In the genomic region with DNA sequence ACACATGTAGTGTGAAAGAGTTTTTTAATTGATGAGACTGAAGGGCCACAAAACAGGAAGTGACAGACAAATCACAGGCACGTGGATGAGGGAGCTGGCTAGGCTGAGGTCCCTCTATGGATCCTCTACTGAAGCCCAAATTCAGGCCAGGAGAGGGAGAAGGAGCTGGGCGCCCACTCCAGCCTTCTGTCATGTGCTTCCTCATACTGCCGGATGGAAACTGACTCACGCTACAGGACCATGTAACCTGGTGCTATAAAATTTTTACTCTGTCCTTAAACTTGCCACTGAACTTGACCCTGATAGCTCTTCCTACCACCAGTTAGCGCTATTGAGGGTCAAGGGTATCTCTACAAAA, we compare ENCODE assay signal across 18 cellular contexts. TPM values are rescaled to one million over a fixed set of nuclear protein-coding genes. Genes with fewer than 3 reads are reported as not detected.
A peak's percentile ranks its signal among the peaks of the same experiment; 100 is the strongest.
DNase-seq lines count a peak whose midpoint lies in the region; ATAC-seq and TF ChIP-seq lines count a peak whose summit lies in the region.
"Had no signal": no experiment of that assay in that cellular context is flagged by ENCODE, and none has a peak within 500 bp of the region (broad histone marks: within the 10 kb centered on the region; RNA-seq: fewer than 3 reads in every experiment).

No MANE protein-coding gene starts in this region.

- intact Hi-C loops in Right ventricle myocardium inferior (cut with DNase I) (loop anchor here (2.0 kb wide), 1 partner anchor 22 kb away; no protein-coding TSS in a partner anchor), Right ventricle myocardium superior (cut with DNase I) (no loop called here), upper lobe of right lung (cut with DNase I) (no loop called here)

- H3K4me3 ChIP-seq in hepatocyte: no peak overlapping the region
- no peak overlapping the region for H3K4me3 ChIP-seq in upper lobe of right lung
- H3K4me3 ChIP-seq in MM.1S (ENCODE audit: low read length): no peak overlapping the region
- H3K4me3 ChIP-seq: ascending aorta, lung, psoas muscle had no signal

- peak overlapping the region; percentile 12 to 72 for H3K27ac Mint-ChIP-seq in T-cell
- H3K27ac Mint-ChIP-seq: IgD-negative memory B cell had no signal

- H3K79me2 ChIP-seq in hepatocyte (peaks cover 9% of the 10 kb centered on the region), MM.1S (ENCODE audit: low read length) (no peaks in the 10 kb centered on the region)

- 81% methylated on average over 5 of the region's 5 CpGs for WGBS in hepatocyte (ENCODE audit: low lambda C conversion rate, missing lambda C conversion rate)

- H3K4me1 ChIP-seq in hepatocyte (ENCODE audit: insufficient read depth) (peaks cover 3% of the 10 kb centered on the region), upper lobe of right lung (peaks cover 8% of the 10 kb centered on the region), MM.1S (ENCODE audit: low read length) (peaks cover 7% of the 10 kb centered on the region)
- H3K4me1 ChIP-seq: ascending aorta had no signal

- TF ChIP-seq CTCF in hepatocyte (IDR thresholded peaks at IDR 0.05; ENCODE audit: poor library complexity) (no peak), upper lobe of right lung (IDR thresholded peaks at IDR 0.05) (no peak), MM.1S (IDR thresholded peaks at IDR 0.05; ENCODE audit: low read length) (no peak)

- H3K27me3 ChIP-seq in hepatocyte (no peaks in the 10 kb centered on the region), upper lobe of right lung (no peaks in the 10 kb centered on the region), MM.1S (replicated peaks; ENCODE audit: insufficient read depth, low read length) (no peaks in the 10 kb centered on the region)
- H3K27me3 ChIP-seq: ascending aorta had no signal

- peaks cover 17% of the 10 kb centered on the region for H3K36me3 Mint-ChIP-seq in T-cell
- H3K36me3 Mint-ChIP-seq: IgD-negative memory B cell had no signal

- POLR2A ChIA-PET in T-cell (lab: Charles Lee): no interaction called here

- peak overlapping the region in 1 of 3 donors; percentile 33 for H3K4me3 Mint-ChIP-seq in T-cell
- H3K4me3 Mint-ChIP-seq: IgD-negative memory B cell had no signal

- no peaks in the 10 kb centered on the region for H3K27me3 Mint-ChIP-seq in T-cell

- peak; percentile 23 for ATAC-seq in Right ventricle myocardium inferior
- ATAC-seq in Right ventricle myocardium superior (ENCODE audit: poor library complexity): no peak
- ATAC-seq in T-cell (replicated peaks in 1 of 4): peak in 3 of 4 experiments; percentile 36 to 57 (median 52)
- ATAC-seq in upper lobe of right lung: peak; percentile 53
- ATAC-seq: psoas muscle had no signal

- H3F3A ChIP-seq in MM.1S (ENCODE audit: insufficient read depth, low read length): no peaks in the 10 kb centered on the region

- H4K20me1 ChIP-seq in hepatocyte (ENCODE audit: insufficient read depth, poor library complexity, severe bottlenecking) (no peaks in the 10 kb centered on the region), MM.1S (ENCODE audit: insufficient read depth, low read length) (no peaks in the 10 kb centered on the region)

- CTCF ChIA-PET in T-cell (lab: Charles Lee): no interaction called here

- H3K9me3 ChIP-seq in hepatocyte (ENCODE audit: low read depth) (no peaks in the 10 kb centered on the region), upper lobe of right lung (no peaks in the 10 kb centered on the region), MM.1S (replicated peaks; ENCODE audit: insufficient read depth, low read length) (no peaks in the 10 kb centered on the region)
- H3K9me3 ChIP-seq: ascending aorta, psoas muscle had no signal

- H3K9me3 Mint-ChIP-seq in T-cell: no peaks in the 10 kb centered on the region

- H3K4me1 Mint-ChIP-seq in T-cell: peaks cover 42 to 44% (median 42%) of the 10 kb centered on the region in 3 donors

- H3K36me3 ChIP-seq in hepatocyte (replicated peaks; ENCODE audit: insufficient read depth, low read depth): no peaks in the 10 kb centered on the region
- no peaks in the 10 kb centered on the region for H3K36me3 ChIP-seq in upper lobe of right lung
- H3K36me3 ChIP-seq in MM.1S (replicated peaks; ENCODE audit: insufficient read depth, low read length): no peaks in the 10 kb centered on the region

- H3K27ac ChIP-seq in hepatocyte (peak overlapping the region; percentile 72), upper lobe of right lung (no peak overlapping the region), MM.1S (ENCODE audit: low read length) (no peak overlapping the region)
- H3K27ac ChIP-seq: ascending aorta, psoas muscle had no signal

- no peaks in the 10 kb centered on the region for H3K9me2 ChIP-seq in hepatocyte (replicated peaks; ENCODE audit: insufficient read depth)
- no peaks in the 10 kb centered on the region for H3K9me2 ChIP-seq in MM.1S (replicated peaks; ENCODE audit: insufficient read depth, low read length)

- H3K4me2 ChIP-seq in hepatocyte: no peak overlapping the region
- H3K4me2 ChIP-seq in MM.1S (ENCODE audit: low read depth, low read length): no peak overlapping the region

- H3K9ac ChIP-seq in MM.1S (ENCODE audit: low read length): no peak overlapping the region

- DNase-seq in Right ventricle myocardium inferior (ENCODE audit: missing footprints) (no peak), Right ventricle myocardium superior (no peak), T-cell (no peak), hepatocyte (ENCODE audit: low spot score) (no peak), upper lobe of right lung (no peak), MM.1S (no peak), nucleus accumbens (lab: John Stamatoyannopoulos, UW) (no peak), retina (no peak)
- DNase-seq: activated effector memory CD4-positive, alpha-beta T cell treated with anti-CD3 and anti-CD28 coated beads, Interleukin-2, amount 50 U/mL, for 16 hours; NCI-H1105; NCI-H2107; psoas muscle; small intestine; stimulated activated CD4-positive, alpha-beta T cell treated with anti-CD3 and anti-CD28 coated beads, Interleukin-4, amount 100 ng/mL, for 4 hours; substantia nigra had no signal

- H2AFZ ChIP-seq in hepatocyte (no peak overlapping the region), MM.1S (ENCODE audit: low read length) (no peak overlapping the region)

RNA-seq across cellular contexts. Expression of a gene that starts 31.3 kb away (rescaled TPM):
- total RNA-seq in Right ventricle myocardium inferior: 2.0 TPM
- 2.4 TPM for total RNA-seq in Right ventricle myocardium superior
- 10 to 100 TPM in 3 of 5 donors, 1 to 10 TPM in 2; 7.7 to 16.0 (median 11.4) TPM for total RNA-seq in T-cell
- total RNA-seq in hepatocyte: 21.2 and 24.5 TPM in 2 replicates
- 10.0 and 11.9 TPM in 2 replicates for polyA plus RNA-seq in hepatocyte
- 9.8 TPM for total RNA-seq in upper lobe of right lung

RNA-seq across cellular contexts. Expression of a gene that starts 57.4 kb away (rescaled TPM):
- 1,797 TPM for total RNA-seq in Right ventricle myocardium inferior
- 1,824 TPM for total RNA-seq in Right ventricle myocardium superior
- 100 to 1,000 TPM; 180 to 264 (median 238) TPM for total RNA-seq in T-cell
- total RNA-seq in hepatocyte: 931 and 979 TPM in 2 replicates
- 533 and 609 TPM in 2 replicates for polyA plus RNA-seq in hepatocyte
- total RNA-seq in upper lobe of right lung: 254 TPM
